22 cellular contexts compared by ENCODE assay signal in genomic region chr9:76423216-76424177, GRCh38. TPM values are rescaled to one million over a fixed set of nuclear protein-coding genes. Genes with fewer than 3 reads are reported as not detected.
DNase-seq lines count a peak whose midpoint lies in the region; ATAC-seq, FAIRE-seq and TF ChIP-seq lines count a peak whose summit lies in the region.
"Had no signal": no experiment of that assay in that cellular context is flagged by ENCODE, and none has a peak within 500 bp of the region (broad histone marks: within the 10 kb centered on the region; RNA-seq: fewer than 3 reads in every experiment).

No MANE protein-coding gene starts in this region.

- H3K4me1 Mint-ChIP-seq in activated CD4-positive, alpha-beta memory T cell treated with anti-CD3 and anti-CD28 coated beads for 36 hours (ENCODE audit: low read depth): peaks cover 27% of the 10 kb centered on the region
- H3K4me1 Mint-ChIP-seq in activated CD4-positive, alpha-beta memory T cell treated with anti-CD3 and anti-CD28 coated beads, Interleukin-2, amount 10 ng/mL, durations not matched to agents 7 days and 5 days: peaks cover 22% of the 10 kb centered on the region
- peaks cover 19% of the 10 kb centered on the region for H3K4me1 Mint-ChIP-seq in T-helper 17 cell
- H3K4me1 Mint-ChIP-seq: brain, neural crest cell had no signal

- no peaks in the 10 kb centered on the region for H3K79me2 ChIP-seq in HepG2 (ENCODE audit: insufficient read depth, low read length)

- H3K27ac ChIP-seq in HepG2 (ENCODE audit: extremely low read length, insufficient read depth, low read length) (peak overlapping the region; percentile 82), kidney (ENCODE audit: low read depth in 2 of 2, low read length in 2 of 2) (no peak overlapping the region)
- H3K27ac ChIP-seq: esophagus squamous epithelium, gastrocnemius medialis, lower lobe of right lung, SJSA1 had no signal

- H3K9ac ChIP-seq in HepG2 (ENCODE audit: insufficient read depth, low read depth, low read length): peak overlapping the region; percentile 61
- H3K9ac ChIP-seq in kidney (ENCODE audit: low read length in 2 of 2): no peak overlapping the region

- FAIRE-seq in HepG2 (lab: Jason Lieb, UNC) (peak; percentile 78), kidney (lab: Jason Lieb, UNC) (no peak)
- FAIRE-seq: colon, urothelium cell line had no signal

- TF ChIP-seq POLR2A in HepG2 (IDR thresholded peaks at IDR 0.05; ENCODE audit: insufficient read depth in 1 of 2, low read depth in 2 of 2, low read length in 2 of 2): no peak

- H3K27me3 Mint-ChIP-seq in activated CD4-positive, alpha-beta memory T cell treated with anti-CD3 and anti-CD28 coated beads for 36 hours: no peaks in the 10 kb centered on the region
- H3K27me3 Mint-ChIP-seq in activated CD4-positive, alpha-beta memory T cell treated with anti-CD3 and anti-CD28 coated beads, Interleukin-2, amount 10 ng/mL, durations not matched to agents 7 days and 5 days: no peaks in the 10 kb centered on the region
- no peaks in the 10 kb centered on the region for H3K27me3 Mint-ChIP-seq in T-helper 17 cell
- H3K27me3 Mint-ChIP-seq: brain had no signal

- WGBS in HepG2 (ENCODE audit: low lambda C conversion rate): 17% methylated on average over 2 of the region's 2 CpGs

- no peak for TF ChIP-seq RAD21 in HepG2 (CRISPR knock-in tag; IDR thresholded peaks at IDR 0.05)

- H3K36me3 Mint-ChIP-seq in activated CD4-positive, alpha-beta memory T cell treated with anti-CD3 and anti-CD28 coated beads for 36 hours: no peaks in the 10 kb centered on the region
- no peaks in the 10 kb centered on the region for H3K36me3 Mint-ChIP-seq in activated CD4-positive, alpha-beta memory T cell treated with anti-CD3 and anti-CD28 coated beads, Interleukin-2, amount 10 ng/mL, durations not matched to agents 7 days and 5 days (ENCODE audit: low read depth)
- peaks cover 2% of the 10 kb centered on the region for H3K36me3 Mint-ChIP-seq in T-helper 17 cell (ENCODE audit: low read depth)
- H3K36me3 Mint-ChIP-seq: brain, CD14-positive monocyte had no signal

- no peak overlapping the region for H3K4me3 Mint-ChIP-seq in activated CD4-positive, alpha-beta memory T cell treated with anti-CD3 and anti-CD28 coated beads for 36 hours
- no peak overlapping the region for H3K4me3 Mint-ChIP-seq in activated CD4-positive, alpha-beta memory T cell treated with anti-CD3 and anti-CD28 coated beads, Interleukin-2, amount 10 ng/mL, durations not matched to agents 7 days and 5 days
- H3K4me3 Mint-ChIP-seq in T-helper 17 cell: peak overlapping the region; percentile 2
- H3K4me3 Mint-ChIP-seq: brain; CD14-positive monocyte; endodermal cell; neural crest cell; T-helper 1 cell treated with Interleukin-12 subunit alpha and Interleukin-12 subunit beta and Interleukin-4 antibody, amounts not matched to agents 30 μg/mL and 1 μg/mL, for 36 hours had no signal

- TF ChIP-seq CTCF in HepG2 (CRISPR knock-in tag; IDR thresholded peaks at IDR 0.05) (no peak), kidney (IDR thresholded peaks at IDR 0.05; ENCODE audit: borderline replicate concordance, extremely low read depth, insufficient read depth) (no peak)

- H3K4me1 ChIP-seq in HepG2 (ENCODE audit: insufficient read depth, low read length) (peaks cover 66% of the 10 kb centered on the region), kidney (ENCODE audit: control insufficient read depth in 1 of 2, insufficient read depth in 1 of 2, low read depth in 1 of 2, low read length in 2 of 2) (no peaks in the 10 kb centered on the region)
- H3K4me1 ChIP-seq: esophagus squamous epithelium, gastrocnemius medialis, HAP-1, lower lobe of right lung, SJSA1 had no signal

- intact Hi-C loops in activated CD4-positive, alpha-beta memory T cell treated with anti-CD3 and anti-CD28 coated beads for 36 hours (cut with micrococcal nuclease): loop anchor here (1.0 kb wide), 1 partner anchor 18 kb away; no protein-coding TSS in a partner anchor
- intact Hi-C loops in HepG2 (cut with micrococcal nuclease; ENCODE audit: unreplicated experiment): loop anchor here (1.0 kb wide), 1 partner anchor 29 kb away; the partner anchor contains the start of gene RFK
- intact Hi-C loops in kidney (cut with DNase I): no loop called here

- peak overlapping the region; percentile 74 for H3K27ac Mint-ChIP-seq in activated CD4-positive, alpha-beta memory T cell treated with anti-CD3 and anti-CD28 coated beads for 36 hours
- H3K27ac Mint-ChIP-seq in activated CD4-positive, alpha-beta memory T cell treated with anti-CD3 and anti-CD28 coated beads, Interleukin-2, amount 10 ng/mL, durations not matched to agents 7 days and 5 days: no peak overlapping the region
- peak overlapping the region; percentile 81 for H3K27ac Mint-ChIP-seq in T-helper 17 cell
- H3K27ac Mint-ChIP-seq: brain; CD14-positive monocyte; endodermal cell; T-helper 1 cell treated with Interleukin-12 subunit alpha and Interleukin-12 subunit beta and Interleukin-4 antibody, amounts not matched to agents 30 μg/mL and 1 μg/mL, for 36 hours had no signal

- no peaks in the 10 kb centered on the region for H3K27me3 ChIP-seq in HepG2 (ENCODE audit: control insufficient read depth in 1 of 2, insufficient read depth in 2 of 2, low read length in 2 of 2)
- H3K27me3 ChIP-seq: esophagus squamous epithelium, gastrocnemius medialis, SJSA1 had no signal

- TF ChIP-seq EP300 in HepG2 (IDR thresholded peaks at IDR 0.05; ENCODE audit: low read depth in 2 of 2, low read length in 2 of 2) (peak; percentile 78 to 96; a peak in 3 of 4 replicates), HepG2 (CRISPR knock-in tag; IDR thresholded peaks at IDR 0.05; ENCODE audit: borderline replicate concordance) (peak; percentile 90)

- H3K36me3 ChIP-seq in HepG2 (replicated peaks in 1 of 2; ENCODE audit: control insufficient read depth in 1 of 2, insufficient read depth in 2 of 2, low read length in 2 of 2) (no peaks in the 10 kb centered on the region), kidney (ENCODE audit: control insufficient read depth in 1 of 2, insufficient read depth in 2 of 2, low read length in 2 of 2) (no peaks in the 10 kb centered on the region)
- H3K36me3 ChIP-seq: esophagus squamous epithelium, gastrocnemius medialis, HAP-1, lower lobe of right lung, SJSA1 had no signal

- CTCF ChIA-PET in activated CD4-positive, alpha-beta memory T cell treated with anti-CD3 and anti-CD28 coated beads for 36 hours (lab: Charles Lee): interaction anchor here (1.2 to 2.7 kb wide), 4 partner anchors 16 to 21 kb away, joined by 3 to 9 read pairs (median 3); no protein-coding TSS in a partner anchor
- CTCF ChIA-PET in activated CD4-positive, alpha-beta memory T cell treated with anti-CD3 and anti-CD28 coated beads, Interleukin-2, amount 10 ng/mL, durations not matched to agents 7 days and 5 days (lab: Charles Lee): interaction anchor here (0.7 to 1.0 kb wide), 2 partner anchors 19 to 28 kb away, joined by 3 to 4 read pairs; no protein-coding TSS in a partner anchor
- CTCF ChIA-PET in HepG2 (lab: Yijun Ruan, JAX; ENCODE audit: low intra/inter-chr PET ratio, low total read pairs): no interaction called here

- peak overlapping the region; percentile 53 for H3K4me2 ChIP-seq in HepG2 (ENCODE audit: low read depth, low read length)

- DNase-seq in activated CD4-positive, alpha-beta memory T cell treated with anti-CD3 and anti-CD28 coated beads for 36 hours: no peak
- DNase-seq in activated CD4-positive, alpha-beta memory T cell treated with anti-CD3 and anti-CD28 coated beads, Interleukin-2, amount 10 ng/mL, durations not matched to agents 7 days and 5 days: no peak
- DNase-seq in HuH-7.5 (ENCODE audit: low spot score) (peak; percentile 29), T-helper 17 cell (no peak), HepG2 (ENCODE audit: low spot score) (peak; percentile 96), kidney (no peak), iPS-NIHi11 (ENCODE audit: low spot score) (no peak)
- DNase-seq: endodermal cell, esophagus squamous epithelium, gastrocnemius medialis, GF-D8, lower lobe of right lung, mucosa of descending colon, NCI-H1930 had no signal

- ATAC-seq in T-helper 17 cell (peak; percentile 70), HepG2 (peak; percentile 99)
- ATAC-seq: gastrocnemius medialis, lower lobe of right lung, mucosa of descending colon had no signal

- no TSS peak for BruUV-seq in HepG2 (replicated peaks; lab: Mats Ljungman, UMichigan)

- POLR2A ChIA-PET in activated CD4-positive, alpha-beta memory T cell treated with anti-CD3 and anti-CD28 coated beads for 36 hours (lab: Charles Lee): interaction anchor here (0.6 to 1.0 kb wide), 4 partner anchors 16 to 21 kb away, joined by 3 to 5 read pairs (median 4); no protein-coding TSS in a partner anchor
- POLR2A ChIA-PET in activated CD4-positive, alpha-beta memory T cell treated with anti-CD3 and anti-CD28 coated beads, Interleukin-2, amount 10 ng/mL, durations not matched to agents 7 days and 5 days (lab: Charles Lee): no interaction called here
- POLR2A ChIA-PET in HepG2 (lab: Yijun Ruan, JAX): interaction anchor here (1.5 kb wide), 1 partner anchor 29 kb away, joined by 5 read pairs; the partner anchor contains the start of gene RFK

- no peaks in the 10 kb centered on the region for H3K9me3 Mint-ChIP-seq in activated CD4-positive, alpha-beta memory T cell treated with anti-CD3 and anti-CD28 coated beads for 36 hours
- H3K9me3 Mint-ChIP-seq in activated CD4-positive, alpha-beta memory T cell treated with anti-CD3 and anti-CD28 coated beads, Interleukin-2, amount 10 ng/mL, durations not matched to agents 7 days and 5 days: no peaks in the 10 kb centered on the region
- H3K9me3 Mint-ChIP-seq: brain; endodermal cell; neural crest cell; T-helper 1 cell treated with Interleukin-12 subunit alpha and Interleukin-12 subunit beta and Interleukin-4 antibody, amounts not matched to agents 30 μg/mL and 1 μg/mL, for 36 hours had no signal

- in situ Hi-C loops in HepG2 (cut with HindIII; ENCODE audit: extremely low pct_ligation_motif_present, low pct_unique_long_range_greater_than_20kb): no loop called here

- H2AFZ ChIP-seq in HepG2 (ENCODE audit: low read length): no peak overlapping the region

- H3K9me3 ChIP-seq in T-helper 17 cell (ENCODE audit: control insufficient read depth, low read length, poor library complexity, severe bottlenecking) (no peaks in the 10 kb centered on the region), HepG2 (ENCODE audit: low read length) (no peaks in the 10 kb centered on the region), kidney (ENCODE audit: control insufficient read depth in 1 of 2, low read length in 2 of 2) (no peaks in the 10 kb centered on the region)
- H3K9me3 ChIP-seq: esophagus squamous epithelium, gastrocnemius medialis, HAP-1, lower lobe of right lung, mucosa of descending colon, SJSA1 had no signal

- H3K4me3 ChIP-seq in HepG2 (replicated peaks in 1 of 3; ENCODE audit: insufficient read depth in 1 of 3, low read depth in 2 of 3, low read length in 3 of 3) (peak overlapping the region in 1 of 3 experiments; percentile 32; a peak in 1 of 6 replicates), kidney (ENCODE audit: low read length in 2 of 2) (no peak overlapping the region)
- H3K4me3 ChIP-seq: esophagus squamous epithelium, gastrocnemius medialis, HAP-1, lower lobe of right lung, mucosa of descending colon, SJSA1 had no signal

- no peaks in the 10 kb centered on the region for H4K20me1 ChIP-seq in HepG2 (ENCODE audit: insufficient read depth, low read length)

RNA-seq across cellular contexts. Expression of gene RFK, which starts 29.3 kb away (rescaled TPM):
- 1 to 10 TPM; 7.4 to 7.7 TPM for total RNA-seq in activated CD4-positive, alpha-beta memory T cell treated with anti-CD3 and anti-CD28 coated beads for 36 hours
- total RNA-seq in activated CD4-positive, alpha-beta memory T cell treated with anti-CD3 and anti-CD28 coated beads, Interleukin-2, amount 10 ng/mL, durations not matched to agents 7 days and 5 days: 10 to 100 TPM; 18.4 to 18.7 TPM
- 1 to 10 TPM; 8.9 to 9.8 TPM for total RNA-seq in T-helper 17 cell
- 37.2 and 56.5 TPM in 2 replicates for total RNA-seq in HepG2 (2016; rRNA removed; fragmentation: Illumina TruSeq; extraction: Trizol)
- 7.6 and 10.1 TPM in 2 replicates for total RNA-seq in HepG2 (2016; cell fraction: cytosol; rRNA removed; fragmentation: Illumina TruSeq; extraction: Trizol; ENCODE audit: low read depth)
- total RNA-seq in HepG2 (2016; cell fraction: insoluble cytoplasmic fraction; rRNA removed; fragmentation: Illumina TruSeq; extraction: Trizol): 35.6 and 54.0 TPM in 2 replicates
- total RNA-seq in HepG2 (2016; cell fraction: membrane; rRNA removed; fragmentation: Illumina TruSeq; extraction: Trizol): 27.8 and 28.5 TPM in 2 replicates
- total RNA-seq in HepG2 (2016; cell fraction: nucleus; rRNA removed; fragmentation: Illumina TruSeq; extraction: Trizol): 12.9 and 19.7 TPM in 2 replicates
- 15.5 and 18.2 TPM in 2 replicates for polyA plus RNA-seq in HepG2 (2011; rRNA removed)
- 7.6 and 12.8 TPM in 2 replicates for polyA plus RNA-seq in HepG2 (2011; cell fraction: cytosol; rRNA removed)
- 3.0 and 4.3 TPM in 2 replicates for polyA plus RNA-seq in HepG2 (2011; cell fraction: nucleus; rRNA removed)
- polyA plus RNA-seq in HepG2 (2012): 23.4 and 28.5 TPM in 2 replicates
- polyA plus RNA-seq in HepG2 (2016; cell fraction: cytosol; fragmentation: Illumina TruSeq; extraction: Trizol; ENCODE audit: low read depth): 10.0 and 12.2 TPM in 2 replicates
- polyA plus RNA-seq in HepG2 (2016; cell fraction: insoluble cytoplasmic fraction; fragmentation: Illumina TruSeq; extraction: Trizol; ENCODE audit: low read depth): 51.8 and 54.0 TPM in 2 replicates
- 26.0 and 26.7 TPM in 2 replicates for polyA plus RNA-seq in HepG2 (2016; cell fraction: membrane; fragmentation: Illumina TruSeq; extraction: Trizol; ENCODE audit: low read depth)
- 20.2 and 24.4 TPM in 2 replicates for polyA plus RNA-seq in HepG2 (2016; cell fraction: nucleus; fragmentation: Illumina TruSeq; extraction: Trizol; ENCODE audit: insufficient read depth, low read depth)
- 4.2 and 5.1 TPM in 2 replicates for polyA minus RNA-seq in HepG2 (2011; rRNA and poly(A)+ RNA removed; ENCODE audit: low replicate concordance)
- polyA minus RNA-seq in HepG2 (2011; cell fraction: cytosol; rRNA and poly(A)+ RNA removed): 13.5 and 15.4 TPM in 2 replicates
- 8.2 and 11.7 TPM in 2 replicates for polyA minus RNA-seq in HepG2 (2011; cell fraction: nucleus; rRNA and poly(A)+ RNA removed)
- 40.3 TPM for total RNA-seq in kidney
- 20.6 TPM for polyA plus RNA-seq in kidney (ENCODE audit: insufficient read depth, low read depth, low replicate concordance)

RNA-seq across cellular contexts. Expression of gene GCNT1, which starts 35.5 kb away (rescaled TPM):
- 1 to 10 TPM; 6.7 to 6.9 TPM for total RNA-seq in activated CD4-positive, alpha-beta memory T cell treated with anti-CD3 and anti-CD28 coated beads for 36 hours
- total RNA-seq in activated CD4-positive, alpha-beta memory T cell treated with anti-CD3 and anti-CD28 coated beads, Interleukin-2, amount 10 ng/mL, durations not matched to agents 7 days and 5 days: 10 to 100 TPM; 13.3 to 14.4 TPM
- total RNA-seq in T-helper 17 cell (1 to 10 TPM; 6.4 to 9.0 TPM), HepG2 (2016; rRNA removed; fragmentation: Illumina TruSeq; extraction: Trizol) (0.18 and 0.55 TPM in 2 replicates), kidney (8.3 TPM)
- total RNA-seq in HepG2 (2016; cell fraction: cytosol; rRNA removed; fragmentation: Illumina TruSeq; extraction: Trizol; ENCODE audit: low read depth): under 0.01 and 0.10 TPM in 2 replicates
- total RNA-seq in HepG2 (2016; cell fraction: insoluble cytoplasmic fraction; rRNA removed; fragmentation: Illumina TruSeq; extraction: Trizol): 0.61 and 0.82 TPM in 2 replicates
- total RNA-seq in HepG2 (2016; cell fraction: membrane; rRNA removed; fragmentation: Illumina TruSeq; extraction: Trizol): 0.15 and 0.76 TPM in 2 replicates
- 0.31 and 1.8 TPM in 2 replicates for total RNA-seq in HepG2 (2016; cell fraction: nucleus; rRNA removed; fragmentation: Illumina TruSeq; extraction: Trizol)
- polyA plus RNA-seq in HepG2 (2011; rRNA removed) (1.7 and 2.1 TPM in 2 replicates), kidney (ENCODE audit: insufficient read depth, low read depth, low replicate concordance) (0.88 TPM)
- polyA plus RNA-seq in HepG2 (2011; cell fraction: cytosol; rRNA removed): 2.2 TPM in 2 replicates
- polyA plus RNA-seq in HepG2 (2011; cell fraction: nucleus; rRNA removed): 0.47 and 0.85 TPM in 2 replicates
- polyA plus RNA-seq in HepG2 (2012): 8.4 and 9.4 TPM in 2 replicates
- polyA plus RNA-seq in HepG2 (2016; cell fraction: cytosol; fragmentation: Illumina TruSeq; extraction: Trizol; ENCODE audit: low read depth): 0.01 and 0.24 TPM in 2 replicates
- 0.16 and 0.25 TPM in 2 replicates for polyA plus RNA-seq in HepG2 (2016; cell fraction: insoluble cytoplasmic fraction; fragmentation: Illumina TruSeq; extraction: Trizol; ENCODE audit: low read depth)
- 0.09 TPM in 2 replicates for polyA plus RNA-seq in HepG2 (2016; cell fraction: membrane; fragmentation: Illumina TruSeq; extraction: Trizol; ENCODE audit: low read depth)
- polyA plus RNA-seq in HepG2 (2016; cell fraction: nucleus; fragmentation: Illumina TruSeq; extraction: Trizol; ENCODE audit: insufficient read depth, low read depth): 0.60 and 1.0 TPM in 2 replicates
- polyA minus RNA-seq in HepG2 (2011; rRNA and poly(A)+ RNA removed; ENCODE audit: low replicate concordance): 3.8 and 4.7 TPM in 2 replicates
- 1.4 and 4.9 TPM in 2 replicates for polyA minus RNA-seq in HepG2 (2011; cell fraction: cytosol; rRNA and poly(A)+ RNA removed)
- polyA minus RNA-seq in HepG2 (2011; cell fraction: nucleus; rRNA and poly(A)+ RNA removed): 0.77 and 1.1 TPM in 2 replicates

Comparison
In these comparisons a context has a peak if more than half of its experiments do, and no peak if none do; other contexts are left out.
1. DNase-seq: peak in HuH-7.5 (single experiment) and HepG2 (single experiment); none in activated CD4-positive, alpha-beta memory T cell treated with anti-CD3 and anti-CD28 coated beads for 36 hours (single experiment), activated CD4-positive, alpha-beta memory T cell treated with anti-CD3 and anti-CD28 coated beads, Interleukin-2, amount 10 ng/mL, durations not matched to agents 7 days and 5 days (single experiment), T-helper 17 cell (0 of 3), kidney (single experiment) and iPS-NIHi11 (single experiment).